In genomic region chr3:53252947-53253322, GRCh38 we compare ENCODE assay signal across 8 cellular contexts. TPM values are rescaled to one million over a fixed set of nuclear protein-coding genes. Genes with fewer than 3 reads are reported as not detected.
DNase-seq lines count a peak whose midpoint lies in the region; ATAC-seq, FAIRE-seq and TF ChIP-seq lines count a peak whose summit lies in the region.
"Not testable (repeated sequence)": the region's sequence is repeated elsewhere in the genome, so short reads cannot be mapped to it uniquely, and the experiment has no call there.

No MANE protein-coding gene starts in this region.

- 24% methylated on average over 8 of the region's 8 CpGs for WGBS in GM12878 (ENCODE audit: insufficient coverage, insufficient replicate concordance, low lambda C conversion rate, missing lambda C conversion rate)
- WGBS in sigmoid colon, 2 donors: 90 to 92% methylated on average over 8 of the region's 8 CpGs

- SMC1A ChIA-PET in GM12878 (lab: Charles Lee; ENCODE audit: uncharacterized antibody, unreplicated experiment): interaction anchor here (1.2 to 2.5 kb wide), 2 partner anchors 33 to 72 kb away, joined by 3 to 5 read pairs; no protein-coding TSS in a partner anchor

- H2AFZ ChIP-seq in GM23338; OCI-LY7 (ENCODE audit: low read length); GM12878 (ENCODE audit: control insufficient read depth, low read depth, low read length): not testable (repeated sequence)

- not testable (repeated sequence) for TF ChIP-seq POLR2A in GM12878 (IDR thresholded peaks at IDR 0.05; ENCODE audit: low read depth, low read length); sigmoid colon (IDR thresholded peaks at IDR 0.05)

- not testable (repeated sequence) for DNase-seq in AG04449 (ENCODE audit: low read depth, low spot score); GM23338 (ENCODE audit: low spot score); OCI-LY7 (ENCODE audit: low spot score); activated CD8-positive, alpha-beta memory T cell treated with anti-CD3 and anti-CD28 coated beads, Interleukin-2, amount 10 ng/mL, durations not matched to agents 7 days and 5 days; GM12878 (ENCODE audit: low read depth, low spot score); fibroblast of pulmonary artery (ENCODE audit: low read depth); lower lobe of right lung; sigmoid colon

- POLR2A ChIA-PET in AG04449 (lab: Yijun Ruan, JAX): not testable (repeated sequence)
- POLR2A ChIA-PET in OCI-LY7 (lab: Charles Lee): interaction anchor here (1.4 to 2.1 kb wide), 2 partner anchors 9 to 12 kb away, joined by 3 to 6 read pairs; no protein-coding TSS in a partner anchor
- POLR2A ChIA-PET in GM12878 (lab: Charles Lee): interaction anchor here (1.4 kb wide), 1 partner anchor 9 kb away, joined by 10 read pairs; no protein-coding TSS in a partner anchor

- H4K20me1 ChIP-seq in GM23338 (replicated peaks; ENCODE audit: insufficient read depth) (peaks cover 57% of the 10 kb centered on the region), OCI-LY7 (ENCODE audit: insufficient read depth, low read length) (peaks cover 36% of the 10 kb centered on the region), GM12878 (ENCODE audit: control insufficient read depth, insufficient read depth) (peaks cover 11% of the 10 kb centered on the region)

- RAD21 ChIA-PET in GM12878 (lab: Charles Lee; ENCODE audit: unreplicated experiment): interaction anchor here (1.4 kb wide), 1 partner anchor 143 kb away, joined by 3 read pairs; no protein-coding TSS in a partner anchor

- TF ChIP-seq CTCF in AG04449 (IDR thresholded peaks at IDR 0.05; ENCODE audit: insufficient read depth, low read length, missing control alignments); GM23338 (conservative IDR thresholded peaks at IDR 0.05; ENCODE audit: low read depth in 2 of 2); OCI-LY7 (conservative IDR thresholded peaks at IDR 0.05; ENCODE audit: low read length); GM12878 (IDR thresholded peaks at IDR 0.05 in 2 of 3, conservative IDR thresholded peaks at IDR 0.05 in 1 of 3; ENCODE audit: control insufficient read depth in 2 of 3, extremely low read depth in 1 of 3, insufficient read depth in 1 of 3, low read depth in 3 of 3, low read length in 3 of 3); fibroblast of pulmonary artery (IDR thresholded peaks at IDR 0.05; ENCODE audit: low read length, missing control alignments); lower lobe of right lung (IDR thresholded peaks at IDR 0.05); sigmoid colon (IDR thresholded peaks at IDR 0.05): not testable (repeated sequence)

- H3K27me3 ChIP-seq in GM23338 (ENCODE audit: insufficient read depth); GM12878 (replicated peaks in 1 of 2; ENCODE audit: control insufficient read depth in 2 of 2, insufficient read depth in 2 of 2, low read length in 1 of 2); lower lobe of right lung (ENCODE audit: low read depth); sigmoid colon: not testable (repeated sequence)

- TF ChIP-seq EP300 in GM12878 (IDR thresholded peaks at IDR 0.05; ENCODE audit: borderline replicate concordance in 1 of 2, control insufficient read depth in 1 of 2, low read depth in 2 of 2, low read length in 2 of 2); sigmoid colon (IDR thresholded peaks at IDR 0.05): not testable (repeated sequence)

- peaks cover 37% of the 10 kb centered on the region for H3K27me3 Mint-ChIP-seq in GM23338 (ENCODE audit: insufficient read depth, low read depth, poor library complexity)
- not testable (repeated sequence) for H3K27me3 Mint-ChIP-seq in activated CD8-positive, alpha-beta memory T cell treated with anti-CD3 and anti-CD28 coated beads, Interleukin-2, amount 10 ng/mL, durations not matched to agents 7 days and 5 days

- peak overlapping the region; percentile 96 for H3K27ac Mint-ChIP-seq in GM23338
- peak overlapping the region; percentile 63 for H3K27ac Mint-ChIP-seq in activated CD8-positive, alpha-beta memory T cell treated with anti-CD3 and anti-CD28 coated beads, Interleukin-2, amount 10 ng/mL, durations not matched to agents 7 days and 5 days

- in situ Hi-C loops in GM12878 (cut with MboI): not testable (repeated sequence)

- intact Hi-C loops in OCI-LY7 (cut with micrococcal nuclease; ENCODE audit: unreplicated experiment); GM12878 (cut with micrococcal nuclease; ENCODE audit: unreplicated experiment); lower lobe of right lung (cut with DNase I); sigmoid colon (cut with DNase I): not testable (repeated sequence)

- not testable (repeated sequence) for H3K9ac ChIP-seq in GM12878 (ENCODE audit: control insufficient read depth, insufficient read depth, low read length)

- H3K9me2 ChIP-seq in GM23338 (ENCODE audit: insufficient read depth); OCI-LY7 (ENCODE audit: insufficient read depth, low read length): not testable (repeated sequence)

- not testable (repeated sequence) for FAIRE-seq in GM12878 (lab: Jason Lieb, UNC)

- H3K9me3 ChIP-seq in OCI-LY7 (ENCODE audit: low read length); GM12878 (replicated peaks; ENCODE audit: control insufficient read depth, insufficient read depth, low read length); lower lobe of right lung; sigmoid colon: not testable (repeated sequence)

- H3K36me3 ChIP-seq in GM23338 (ENCODE audit: insufficient read depth) (peaks cover 20% of the 10 kb centered on the region), OCI-LY7 (ENCODE audit: insufficient read depth, low read length) (peaks cover 50% of the 10 kb centered on the region)
- H3K36me3 ChIP-seq in GM12878 (ENCODE audit: control insufficient read depth in 2 of 2, insufficient read depth in 2 of 2, low read length in 1 of 2); lower lobe of right lung; sigmoid colon: not testable (repeated sequence)

- peaks cover 61% of the 10 kb centered on the region for H3K4me1 Mint-ChIP-seq in GM23338
- H3K4me1 Mint-ChIP-seq in activated CD8-positive, alpha-beta memory T cell treated with anti-CD3 and anti-CD28 coated beads, Interleukin-2, amount 10 ng/mL, durations not matched to agents 7 days and 5 days: peaks cover 59% of the 10 kb centered on the region

- BruUV-seq in OCI-LY7 (replicated peaks; lab: Mats Ljungman, UMichigan); GM12878 (replicated peaks; lab: Mats Ljungman, UMichigan): not testable (repeated sequence)

- peaks cover 27% of the 10 kb centered on the region for H3F3A ChIP-seq in GM23338 (replicated peaks; ENCODE audit: low read depth)

- peaks cover 64% of the 10 kb centered on the region for H3K36me3 Mint-ChIP-seq in GM23338 (ENCODE audit: low read depth)
- peaks cover 11% of the 10 kb centered on the region for H3K36me3 Mint-ChIP-seq in activated CD8-positive, alpha-beta memory T cell treated with anti-CD3 and anti-CD28 coated beads, Interleukin-2, amount 10 ng/mL, durations not matched to agents 7 days and 5 days

- not testable (repeated sequence) for TF ChIP-seq RAD21 in GM12878 (IDR thresholded peaks at IDR 0.05; ENCODE audit: insufficient read depth, low read depth, low read length)

- H3K4me3 Mint-ChIP-seq in GM23338: peak overlapping the region; percentile 96
- not testable (repeated sequence) for H3K4me3 Mint-ChIP-seq in activated CD8-positive, alpha-beta memory T cell treated with anti-CD3 and anti-CD28 coated beads, Interleukin-2, amount 10 ng/mL, durations not matched to agents 7 days and 5 days

- peak overlapping the region; percentile 86 for H3K27ac ChIP-seq in GM23338 (ENCODE audit: low read depth)
- H3K27ac ChIP-seq in OCI-LY7 (ENCODE audit: low read depth, low read length, poor library complexity, severe bottlenecking): peak overlapping the region; percentile 79
- H3K27ac ChIP-seq in GM12878 (ENCODE audit: control insufficient read depth, insufficient read depth): peak overlapping the region; percentile 8; the same call in 1 of the 2 replicates
- peak overlapping the region; percentile 87 for H3K27ac ChIP-seq in lower lobe of right lung
- H3K27ac ChIP-seq in sigmoid colon: peak overlapping the region; percentile 8 to 88 (median 31)

- CTCF ChIA-PET in AG04449 (lab: Yijun Ruan, JAX); OCI-LY7 (lab: Charles Lee; ENCODE audit: unreplicated experiment): not testable (repeated sequence)
- CTCF ChIA-PET in activated CD8-positive, alpha-beta memory T cell treated with anti-CD3 and anti-CD28 coated beads, Interleukin-2, amount 10 ng/mL, durations not matched to agents 7 days and 5 days (lab: Charles Lee): interaction anchor here (1.0 to 3.0 kb wide), 3 partner anchors 9 to 119 kb away, joined by 3 to 10 read pairs (median 5); no protein-coding TSS in a partner anchor
- CTCF ChIA-PET in GM12878 (lab: Yijun Ruan, JAX): interaction anchor here (0.9 to 1.5 kb wide), 2 partner anchors 33 to 53 kb away, joined by 4 read pairs; no protein-coding TSS in a partner anchor

- peak overlapping the region; percentile 100 for H3K4me2 ChIP-seq in GM23338
- peak overlapping the region; percentile 98 for H3K4me2 ChIP-seq in OCI-LY7 (ENCODE audit: low read length)
- H3K4me2 ChIP-seq in GM12878 (ENCODE audit: control insufficient read depth, insufficient read depth): peak overlapping the region; percentile 99

- H3K4me1 ChIP-seq in GM23338 (ENCODE audit: insufficient read depth): peaks cover 61% of the 10 kb centered on the region
- peaks cover 69% of the 10 kb centered on the region for H3K4me1 ChIP-seq in OCI-LY7 (ENCODE audit: insufficient read depth, low read length, poor library complexity, severe bottlenecking)
- peaks cover 32% of the 10 kb centered on the region for H3K4me1 ChIP-seq in GM12878 (ENCODE audit: control insufficient read depth, insufficient read depth, low read length)
- H3K4me1 ChIP-seq in lower lobe of right lung: peaks cover 72% of the 10 kb centered on the region
- peaks cover 0 to 73% (median 62%) of the 10 kb centered on the region in 4 donors for H3K4me1 ChIP-seq in sigmoid colon

- not testable (repeated sequence) for H3K9me3 Mint-ChIP-seq in GM23338; activated CD8-positive, alpha-beta memory T cell treated with anti-CD3 and anti-CD28 coated beads, Interleukin-2, amount 10 ng/mL, durations not matched to agents 7 days and 5 days (ENCODE audit: low read depth)

- H3K4me3 ChIP-seq in AG04449 (ENCODE audit: low read depth, low read length) (peak overlapping the region; percentile 94), GM23338 (peak overlapping the region; percentile 100), OCI-LY7 (ENCODE audit: low read depth, low read length, poor library complexity, severe bottlenecking) (peak overlapping the region; percentile 95), GM12878 (peak overlapping the region; percentile 92), fibroblast of pulmonary artery (replicated peaks; ENCODE audit: low read depth, low read length) (peak overlapping the region; percentile 97), lower lobe of right lung (peak overlapping the region; percentile 96), sigmoid colon (peak overlapping the region in 3 of 4 donors; percentile 83 to 94 (median 86))

- ATAC-seq in GM23338; activated CD8-positive, alpha-beta memory T cell treated with anti-CD3 and anti-CD28 coated beads, Interleukin-2, amount 10 ng/mL, durations not matched to agents 7 days and 5 days; GM12878; lower lobe of right lung: not testable (repeated sequence)

- H3K79me2 ChIP-seq in GM23338 (replicated peaks; ENCODE audit: insufficient read depth): peaks cover 84% of the 10 kb centered on the region
- peaks cover 78% of the 10 kb centered on the region for H3K79me2 ChIP-seq in OCI-LY7 (ENCODE audit: insufficient read depth, low read depth, low read length)
- H3K79me2 ChIP-seq in GM12878 (ENCODE audit: control insufficient read depth, insufficient read depth, low read length): peaks cover 73% of the 10 kb centered on the region

RNA-seq across cellular contexts. Expression of gene TKT, which starts 2.9 kb away (rescaled TPM):
- total RNA-seq in GM23338 (2014; rRNA removed; shearing (Covaris generic)): 1,229 and 1,411 TPM in 2 replicates
- 584 and 604 TPM in 2 replicates for polyA plus RNA-seq in GM23338 (2016; fragmentation: Nextera tagmentation; extraction: Ambion mirVana)
- 248 and 325 TPM in 2 replicates for total RNA-seq in OCI-LY7 (2014; rRNA removed; shearing (Covaris generic))
- 386 and 415 TPM in 2 replicates for total RNA-seq in OCI-LY7 (2022)
- total RNA-seq in activated CD8-positive, alpha-beta memory T cell treated with anti-CD3 and anti-CD28 coated beads, Interleukin-2, amount 10 ng/mL, durations not matched to agents 7 days and 5 days: 100 to 1,000 TPM; 226 to 231 TPM
- 106 and 122 TPM in 2 replicates for total RNA-seq in GM12878 (2013; cell fraction: nucleolus; rRNA removed)
- 331 and 385 TPM in 2 replicates for total RNA-seq in GM12878 (2014; rRNA removed)
- 128 and 136 TPM in 2 replicates for total RNA-seq in GM12878 (2014; rRNA removed; fragmentation: Illumina TruSeq; extraction: Trizol)
- 331 and 349 TPM in 2 replicates for total RNA-seq in GM12878 (2021)
- 70.6 TPM for polyA plus RNA-seq in GM12878 (2011; ENCODE audit: low read depth)
- polyA plus RNA-seq in GM12878 (2011; rRNA removed): 37.2 and 113 TPM in 2 replicates
- 108 and 112 TPM in 2 replicates for polyA plus RNA-seq in GM12878 (2011; cell fraction: cytosol; rRNA removed)
- 176 and 234 TPM in 2 replicates for polyA plus RNA-seq in GM12878 (2011; cell fraction: nucleus; rRNA removed)
- polyA plus RNA-seq in GM12878 (2012): 182 and 245 TPM in 2 replicates
- polyA plus RNA-seq in GM12878 (2014; fragmentation: Illumina TruSeq; extraction: Trizol): 49.7 and 140 TPM in 2 replicates
- 10 to 100 TPM; 56.4 to 98.3 TPM for polyA plus RNA-seq in GM12878 (2014; fragmentation: Nextera tagmentation; extraction: Ambion mirVana)
- polyA plus RNA-seq in GM12878 (2014; rRNA removed): 238 and 298 TPM in 2 replicates
- polyA plus RNA-seq in GM12878 (2016; fragmentation: Nextera tagmentation; extraction: Ambion mirVana): 100 to 1,000 TPM; 147 to 156 TPM
- polyA minus RNA-seq in GM12878 (2011; rRNA and poly(A)+ RNA removed): 84.9 and 143 TPM in 2 replicates
- polyA minus RNA-seq in GM12878 (2011; cell fraction: cytosol; rRNA and poly(A)+ RNA removed): 96.5 and 97.3 TPM in 2 replicates
- polyA minus RNA-seq in GM12878 (2011; cell fraction: nucleus; rRNA and poly(A)+ RNA removed): 44.6 and 71.2 TPM in 2 replicates
- total RNA-seq in lower lobe of right lung: 437 TPM
- total RNA-seq in sigmoid colon: 100 to 1,000 TPM; 138 to 253 (median 185) TPM
- polyA plus RNA-seq in sigmoid colon: 100 to 1,000 TPM in 2 of 3 donors, 10 to 100 TPM in 1; 88.9 to 305 (median 102) TPM

Comparison
In these comparisons a context has a peak if more than half of its experiments do, and no peak if none do; other contexts are left out.
1. H3K27ac ChIP-seq: peak in every context shown above with its lines; median percentile 87 in lower lobe of right lung; 86 in GM23338; 79 in OCI-LY7; 31 in sigmoid colon; 8 in GM12878.